ENCODE assay signal across 22 cellular contexts in genomic region chr19:56842421-56842820, GRCh38. TPM values are rescaled to one million over a fixed set of nuclear protein-coding genes. Genes with fewer than 3 reads are reported as not detected.
DNase-seq lines count a peak whose midpoint lies in the region; ATAC-seq, FAIRE-seq and TF ChIP-seq lines count a peak whose summit lies in the region.
"Had no signal": no experiment of that assay in that cellular context is flagged by ENCODE, and none has a peak within 500 bp of the region (broad histone marks: within the 10 kb centered on the region; RNA-seq: fewer than 3 reads in every experiment).

No MANE protein-coding gene starts in this region.

- H3K4me3 ChIP-seq in HepG2 (replicated peaks in 1 of 3; ENCODE audit: insufficient read depth in 1 of 3, low read depth in 2 of 3, low read length in 3 of 3) (peak overlapping the region; percentile 55 to 84 (median 60)), right lobe of liver (no peak overlapping the region), dorsolateral prefrontal cortex (peak overlapping the region in 38 of 59 donors; percentile 20 to 86 (median 74)), endodermal cell (ENCODE audit: low read length) (no peak overlapping the region), MG63 (no peak overlapping the region)
- H3K4me3 ChIP-seq: A549, GM12878, GM23248 had no signal

- POLR2A ChIA-PET in HepG2 (lab: Yijun Ruan, JAX): interaction anchor here (0.8 kb wide), 1 partner anchor 58 kb away, joined by 3 read pairs; no protein-coding TSS in a partner anchor

- CTCF ChIA-PET in HepG2 (lab: Yijun Ruan, JAX; ENCODE audit: low intra/inter-chr PET ratio, low total read pairs): no interaction called here

- no peak overlapping the region for H3K4me3 Mint-ChIP-seq in endodermal cell
- H3K4me3 Mint-ChIP-seq: CD4-positive, alpha-beta memory T cell had no signal

- TF ChIP-seq EP300 in HepG2 (IDR thresholded peaks at IDR 0.05; ENCODE audit: low read depth in 2 of 2, low read length in 2 of 2): no peak
- TF ChIP-seq EP300 in HepG2 (CRISPR knock-in tag; IDR thresholded peaks at IDR 0.05; ENCODE audit: borderline replicate concordance): no peak

- H3K27me3 ChIP-seq in HepG2 (ENCODE audit: control insufficient read depth in 1 of 2, insufficient read depth in 2 of 2, low read length in 2 of 2) (no peaks in the 10 kb centered on the region), right lobe of liver (no peaks in the 10 kb centered on the region), dorsolateral prefrontal cortex (no peaks in the 10 kb centered on the region), endodermal cell (ENCODE audit: control insufficient read depth, insufficient read depth, low read length, poor library complexity, severe bottlenecking) (no peaks in the 10 kb centered on the region), MG63 (no peaks in the 10 kb centered on the region)

- no peak for DNase-seq in HepG2 (ENCODE audit: low spot score)
- no peak for DNase-seq in right lobe of liver
- peak; percentile 39 for DNase-seq in NCI-H69 (lab: John Stamatoyannopoulos, UW)
- DNase-seq in dorsolateral prefrontal cortex: no peak
- DNase-seq in endodermal cell: no peak
- no peak for DNase-seq in MG63
- DNase-seq: 8988T; C1 segment of cervical spinal cord; Calu3; CD4-positive, alpha-beta memory T cell; COR-L47; DMS79; EL; GDM1; GM23248; H7; HCEC 1CT had no signal

- FAIRE-seq in HepG2 (lab: Jason Lieb, UNC): no peak
- FAIRE-seq: A549, GM12878, GM19239, H1 had no signal

- no peak for TF ChIP-seq RAD21 in HepG2 (CRISPR knock-in tag; IDR thresholded peaks at IDR 0.05)

- TF ChIP-seq POLR2A in HepG2 (IDR thresholded peaks at IDR 0.05; ENCODE audit: insufficient read depth in 1 of 2, low read depth in 2 of 2, low read length in 2 of 2) (no peak), right lobe of liver (IDR thresholded peaks at IDR 0.05) (no peak)

- H2AFZ ChIP-seq in HepG2 (ENCODE audit: low read length): no peak overlapping the region
- H2AFZ ChIP-seq: GM23248 had no signal

- H3K27ac ChIP-seq in HepG2 (ENCODE audit: extremely low read length, insufficient read depth, low read length) (peak overlapping the region; percentile 90), right lobe of liver (no peak overlapping the region), dorsolateral prefrontal cortex (no peak overlapping the region), endodermal cell (ENCODE audit: low read depth, low read length) (no peak overlapping the region)
- H3K27ac ChIP-seq: A549, GM23248 had no signal

- peaks cover 74% of the 10 kb centered on the region for H3K79me2 ChIP-seq in HepG2 (ENCODE audit: insufficient read depth, low read length)

- no peak overlapping the region for H3K27ac Mint-ChIP-seq in endodermal cell
- H3K27ac Mint-ChIP-seq: CD4-positive, alpha-beta memory T cell had no signal

- intact Hi-C loops in HepG2 (cut with micrococcal nuclease; ENCODE audit: unreplicated experiment): no loop called here
- intact Hi-C loops in right lobe of liver (cut with DNase I): no loop called here
- intact Hi-C loops in dorsolateral prefrontal cortex (cut with DNase I): loop anchor here (5.0 to 10.0 kb wide), 2 partner anchors 232 to 255 kb away; no protein-coding TSS in a partner anchor

- in situ Hi-C loops in HepG2 (cut with HindIII; ENCODE audit: extremely low pct_ligation_motif_present, low pct_unique_long_range_greater_than_20kb): no loop called here

- H3K9me3 ChIP-seq in HepG2 (ENCODE audit: low read length): no peaks in the 10 kb centered on the region
- H3K9me3 ChIP-seq in right lobe of liver: no peaks in the 10 kb centered on the region
- peaks cover 88% of the 10 kb centered on the region for H3K9me3 ChIP-seq in endodermal cell (ENCODE audit: control insufficient read depth, low read length)
- H3K9me3 ChIP-seq in MG63: peaks cover 6% of the 10 kb centered on the region; the same call in 1 of the 2 replicates

- peak overlapping the region; percentile 93 for H3K9ac ChIP-seq in HepG2 (ENCODE audit: insufficient read depth, low read depth, low read length)
- H3K9ac ChIP-seq in endodermal cell (ENCODE audit: extremely low read depth, low read length, poor library complexity, severe bottlenecking): no peak overlapping the region
- H3K9ac ChIP-seq: GM23248 had no signal

- peaks cover 3% of the 10 kb centered on the region for H3K36me3 Mint-ChIP-seq in endodermal cell (ENCODE audit: low read depth)

- H3K4me1 Mint-ChIP-seq in endodermal cell: no peaks in the 10 kb centered on the region

- peak overlapping the region; percentile 77 for H3K4me2 ChIP-seq in HepG2 (ENCODE audit: low read depth, low read length)
- H3K4me2 ChIP-seq: A549 had no signal

- H3K4me1 ChIP-seq in HepG2 (ENCODE audit: insufficient read depth, low read length): peaks cover 39% of the 10 kb centered on the region
- H3K4me1 ChIP-seq in right lobe of liver: no peaks in the 10 kb centered on the region
- H3K4me1 ChIP-seq in endodermal cell (ENCODE audit: control insufficient read depth, insufficient read depth, low read length): no peaks in the 10 kb centered on the region
- H3K4me1 ChIP-seq: A549 had no signal

- no peaks in the 10 kb centered on the region for H3K27me3 Mint-ChIP-seq in endodermal cell (ENCODE audit: insufficient read depth)
- H3K27me3 Mint-ChIP-seq: CD4-positive, alpha-beta memory T cell had no signal

- no peak for TF ChIP-seq CTCF in HepG2 (CRISPR knock-in tag; IDR thresholded peaks at IDR 0.05)
- TF ChIP-seq CTCF in right lobe of liver (IDR thresholded peaks at IDR 0.05): no peak
- TF ChIP-seq CTCF in dorsolateral prefrontal cortex (IDR thresholded peaks at IDR 0.05 in 54 of 56, conservative IDR thresholded peaks at IDR 0.05 in 2 of 56; ENCODE audit: low read depth in 1 of 56, partially characterized antibody in 56 of 56): no peak
- no peak for TF ChIP-seq CTCF in endodermal cell (conservative IDR thresholded peaks at IDR 0.05)

- no peak for ATAC-seq in HepG2
- no peak for ATAC-seq in right lobe of liver
- ATAC-seq: A549, GM12878 had no signal

- BruUV-seq in HepG2 (replicated peaks; lab: Mats Ljungman, UMichigan): no TSS peak

- H3K9me3 Mint-ChIP-seq in endodermal cell: peaks cover 43% of the 10 kb centered on the region

- peaks cover 24% of the 10 kb centered on the region; the same call in 1 of the 2 replicates for H4K20me1 ChIP-seq in HepG2 (ENCODE audit: insufficient read depth, low read length)

- H3K36me3 ChIP-seq in HepG2 (replicated peaks in 1 of 2; ENCODE audit: control insufficient read depth in 1 of 2, insufficient read depth in 2 of 2, low read length in 2 of 2) (no peaks in the 10 kb centered on the region), right lobe of liver (no peaks in the 10 kb centered on the region), endodermal cell (ENCODE audit: control insufficient read depth, insufficient read depth, low read length) (no peaks in the 10 kb centered on the region), MG63 (no peaks in the 10 kb centered on the region)

- 50% methylated on average over 1 of the region's 1 CpG for WGBS in HepG2 (ENCODE audit: low lambda C conversion rate)
- 70% methylated on average over 1 of the region's 1 CpG for WGBS in right lobe of liver (ENCODE audit: insufficient coverage, low coverage, low lambda C conversion rate, missing lambda C conversion rate)
- WGBS in endodermal cell (ENCODE audit: insufficient coverage in 1 of 2, insufficient read length in 1 of 2), 2 experiments: 81 to 100% methylated on average over 1 of the region's 1 CpG

RNA-seq across cellular contexts. Expression of gene PEG3, which starts 1.9 kb away (rescaled TPM):
- total RNA-seq in HepG2 (2016; rRNA removed; fragmentation: Illumina TruSeq; extraction: Trizol) (394 and 704 TPM in 2 replicates), right lobe of liver (1 to 10 TPM; 3.0 to 9.5 (median 6.5) TPM), dorsolateral prefrontal cortex (100 to 1,000 TPM; 102 to 326 (median 229) TPM), endodermal cell (not detected)
- total RNA-seq in HepG2 (2016; cell fraction: cytosol; rRNA removed; fragmentation: Illumina TruSeq; extraction: Trizol; ENCODE audit: low read depth): 17.7 and 23.7 TPM in 2 replicates
- 382 and 653 TPM in 2 replicates for total RNA-seq in HepG2 (2016; cell fraction: insoluble cytoplasmic fraction; rRNA removed; fragmentation: Illumina TruSeq; extraction: Trizol)
- 115 and 127 TPM in 2 replicates for total RNA-seq in HepG2 (2016; cell fraction: membrane; rRNA removed; fragmentation: Illumina TruSeq; extraction: Trizol)
- total RNA-seq in HepG2 (2016; cell fraction: nucleus; rRNA removed; fragmentation: Illumina TruSeq; extraction: Trizol): 396 and 431 TPM in 2 replicates
- 207 and 217 TPM in 2 replicates for polyA plus RNA-seq in HepG2 (2011; rRNA removed)
- 149 and 189 TPM in 2 replicates for polyA plus RNA-seq in HepG2 (2011; cell fraction: cytosol; rRNA removed)
- 427 and 442 TPM in 2 replicates for polyA plus RNA-seq in HepG2 (2011; cell fraction: nucleus; rRNA removed)
- polyA plus RNA-seq in HepG2 (2012): 320 and 326 TPM in 2 replicates
- polyA plus RNA-seq in HepG2 (2016; cell fraction: cytosol; fragmentation: Illumina TruSeq; extraction: Trizol; ENCODE audit: low read depth): 19.8 and 21.8 TPM in 2 replicates
- 400 and 409 TPM in 2 replicates for polyA plus RNA-seq in HepG2 (2016; cell fraction: insoluble cytoplasmic fraction; fragmentation: Illumina TruSeq; extraction: Trizol; ENCODE audit: low read depth)
- polyA plus RNA-seq in HepG2 (2016; cell fraction: membrane; fragmentation: Illumina TruSeq; extraction: Trizol; ENCODE audit: low read depth): 62.9 and 76.9 TPM in 2 replicates
- 445 and 465 TPM in 2 replicates for polyA plus RNA-seq in HepG2 (2016; cell fraction: nucleus; fragmentation: Illumina TruSeq; extraction: Trizol; ENCODE audit: insufficient read depth, low read depth)
- polyA minus RNA-seq in HepG2 (2011; rRNA and poly(A)+ RNA removed; ENCODE audit: low replicate concordance): 0.16 and 469 TPM in 2 replicates
- 545 and 624 TPM in 2 replicates for polyA minus RNA-seq in HepG2 (2011; cell fraction: cytosol; rRNA and poly(A)+ RNA removed)
- polyA minus RNA-seq in HepG2 (2011; cell fraction: nucleus; rRNA and poly(A)+ RNA removed): 580 and 741 TPM in 2 replicates
- not detected for polyA plus RNA-seq in endodermal cell (2013, experiment 1 of 2)
- polyA plus RNA-seq in endodermal cell (2013, experiment 2 of 2): not detected
- not detected in 2 replicates for total RNA-seq in MG63 (2014; rRNA removed; shearing (Covaris generic); ENCODE audit: low replicate concordance)
- total RNA-seq: CD4-positive, alpha-beta memory T cell; H1; H7 had no signal
- polyA plus RNA-seq: A549; CD4-positive, alpha-beta memory T cell; H1 had no signal

RNA-seq across cellular contexts. Expression of gene ZIM2, which starts 1.9 kb away (rescaled TPM):
- total RNA-seq in HepG2 (2016; rRNA removed; fragmentation: Illumina TruSeq; extraction: Trizol) (4.4 and 10.3 TPM in 2 replicates), right lobe of liver (1 to 10 TPM in 1 of 6 experiments, under 1 TPM in 1, not detected in 4; 0.22 to 1.8 TPM), dorsolateral prefrontal cortex (10 to 100 TPM in 29 of 120 experiments, 1 to 10 TPM in 91; 1.8 to 26.0 (median 7.0) TPM), endodermal cell (not detected)
- total RNA-seq in HepG2 (2016; cell fraction: cytosol; rRNA removed; fragmentation: Illumina TruSeq; extraction: Trizol; ENCODE audit: low read depth): 16.0 and 17.5 TPM in 2 replicates
- total RNA-seq in HepG2 (2016; cell fraction: insoluble cytoplasmic fraction; rRNA removed; fragmentation: Illumina TruSeq; extraction: Trizol): 4.3 and 9.2 TPM in 2 replicates
- 9.9 and 10.9 TPM in 2 replicates for total RNA-seq in HepG2 (2016; cell fraction: membrane; rRNA removed; fragmentation: Illumina TruSeq; extraction: Trizol)
- total RNA-seq in HepG2 (2016; cell fraction: nucleus; rRNA removed; fragmentation: Illumina TruSeq; extraction: Trizol): 23.7 and 33.0 TPM in 2 replicates
- 5.4 and 7.2 TPM in 2 replicates for polyA plus RNA-seq in HepG2 (2011; rRNA removed)
- 2.3 TPM in 2 replicates for polyA plus RNA-seq in HepG2 (2011; cell fraction: cytosol; rRNA removed)
- polyA plus RNA-seq in HepG2 (2011; cell fraction: nucleus; rRNA removed): 14.9 and 17.2 TPM in 2 replicates
- polyA plus RNA-seq in HepG2 (2012): 2.8 and 4.3 TPM in 2 replicates
- polyA plus RNA-seq in HepG2 (2016; cell fraction: cytosol; fragmentation: Illumina TruSeq; extraction: Trizol; ENCODE audit: low read depth): not detected in 2 replicates
- polyA plus RNA-seq in HepG2 (2016; cell fraction: insoluble cytoplasmic fraction; fragmentation: Illumina TruSeq; extraction: Trizol; ENCODE audit: low read depth): 0.98 and 1.3 TPM in 2 replicates
- polyA plus RNA-seq in HepG2 (2016; cell fraction: membrane; fragmentation: Illumina TruSeq; extraction: Trizol; ENCODE audit: low read depth): not detected in 2 replicates
- polyA plus RNA-seq in HepG2 (2016; cell fraction: nucleus; fragmentation: Illumina TruSeq; extraction: Trizol; ENCODE audit: insufficient read depth, low read depth): 13.4 and 15.3 TPM in 2 replicates
- polyA minus RNA-seq in HepG2 (2011; rRNA and poly(A)+ RNA removed; ENCODE audit: low replicate concordance): 18.0 TPM in 1 of 2 replicates, not detected in the other
- 6.6 and 8.2 TPM in 2 replicates for polyA minus RNA-seq in HepG2 (2011; cell fraction: cytosol; rRNA and poly(A)+ RNA removed)
- 75.7 and 113 TPM in 2 replicates for polyA minus RNA-seq in HepG2 (2011; cell fraction: nucleus; rRNA and poly(A)+ RNA removed)
- polyA plus RNA-seq in endodermal cell (2013, experiment 1 of 2): not detected
- polyA plus RNA-seq in endodermal cell (2013, experiment 2 of 2): not detected
- not detected in 2 replicates for total RNA-seq in MG63 (2014; rRNA removed; shearing (Covaris generic); ENCODE audit: low replicate concordance)
- total RNA-seq: Calu3; CD4-positive, alpha-beta memory T cell; GM12878; GM23248; H1; H7 had no signal
- polyA plus RNA-seq: A549; BJ; CD4-positive, alpha-beta memory T cell; GM12878; GM23248; H1 had no signal

Comparison
In these comparisons a context has a peak if more than half of its experiments do, and no peak if none do; other contexts are left out.
1. H3K4me3 ChIP-seq: peak in HepG2 (3 of 3) and dorsolateral prefrontal cortex (38 of 59); none in right lobe of liver (0 of 3), endodermal cell (single experiment) and MG63 (single experiment).
2. intact Hi-C loops: an anchor here in dorsolateral prefrontal cortex (5.0 to 10.0 kb wide); none called in HepG2 and right lobe of liver.